In genomic region chr11:20364412-20364792, GRCh38 we compare ENCODE assay signal across 8 cellular contexts. TPM values are rescaled to one million over a fixed set of nuclear protein-coding genes. Genes with fewer than 3 reads are reported as not detected.
DNase-seq lines count a peak whose midpoint lies in the region; ATAC-seq, FAIRE-seq and TF ChIP-seq lines count a peak whose summit lies in the region.

No MANE protein-coding gene starts in this region.

- H3K9me3 ChIP-seq in NT2/D1 (ENCODE audit: insufficient read depth, low read length) = no peaks in the 10 kb centered on the region
- H3K9me3 ChIP-seq in endothelial cell of umbilical vein (replicated peaks; ENCODE audit: control insufficient read depth, insufficient read depth, low read length) = no peaks in the 10 kb centered on the region
- no peaks in the 10 kb centered on the region for H3K9me3 ChIP-seq in neutrophil

- CTCF ChIA-PET in endothelial cell of umbilical vein (lab: Charles Lee) = interaction anchor here (1.0 to 4.8 kb wide), 2 partner anchors 10 to 32 kb away, joined by 3 to 50 read pairs; no protein-coding TSS in a partner anchor

- H3K4me3 ChIP-seq in GM06990 (replicated peaks; ENCODE audit: low read depth, low read length) = peak overlapping the region; percentile 76
- H3K4me3 ChIP-seq in NT2/D1 (ENCODE audit: insufficient read length, low read depth) = peak overlapping the region; percentile 54
- H3K4me3 ChIP-seq in endothelial cell of umbilical vein (replicated peaks in 1 of 3; ENCODE audit: insufficient read depth in 1 of 3, low read depth in 1 of 3, low read length in 3 of 3) = peak overlapping the region in 2 of 3 experiments; percentile 12 to 66
- peak overlapping the region; percentile 78 to 100 for H3K4me3 ChIP-seq in neutrophil (ENCODE audit: low read depth in 1 of 2, low read length in 1 of 2)

- peak overlapping the region; percentile 10 for H2AFZ ChIP-seq in endothelial cell of umbilical vein (ENCODE audit: low read depth, low read length)

- no TSS peak for BruUV-seq in endothelial cell of umbilical vein (replicated peaks; lab: Mats Ljungman, UMichigan)

- H3K36me3 ChIP-seq in GM06990 (ENCODE audit: control insufficient read depth, insufficient read depth, low read length) = no peaks in the 10 kb centered on the region; the same call in 1 of the 2 replicates
- peaks cover 12% of the 10 kb centered on the region for H3K36me3 ChIP-seq in NT2/D1 (ENCODE audit: insufficient read depth, insufficient read length, low read length)
- peaks cover 0 to 4% of the 10 kb centered on the region in 2 experiments for H3K36me3 ChIP-seq in endothelial cell of umbilical vein (ENCODE audit: control insufficient read depth in 2 of 2, extremely low read depth in 1 of 2, insufficient read depth in 2 of 2, low read length in 2 of 2)
- peaks cover 26% of the 10 kb centered on the region for H3K36me3 ChIP-seq in neutrophil

- H3K4me2 ChIP-seq in endothelial cell of umbilical vein (ENCODE audit: insufficient read depth, low read length) = peak overlapping the region; percentile 6

- no peak for ATAC-seq in HG03175 (IDR thresholded peaks at IDR 0.05; ENCODE audit: unreplicated experiment)
- no peak for ATAC-seq in HG03045 (IDR thresholded peaks at IDR 0.05; ENCODE audit: unreplicated experiment)

- H3K27me3 ChIP-seq in GM06990 (replicated peaks; ENCODE audit: control insufficient read depth, insufficient read depth, low read length) = no peaks in the 10 kb centered on the region
- H3K27me3 ChIP-seq in NT2/D1 (ENCODE audit: insufficient read depth, insufficient read length) = peaks cover 13% of the 10 kb centered on the region
- no peaks in the 10 kb centered on the region for H3K27me3 ChIP-seq in endothelial cell of umbilical vein (ENCODE audit: control insufficient read depth in 2 of 2, insufficient read depth in 2 of 2, low read length in 2 of 2)
- H3K27me3 ChIP-seq in neutrophil = no peaks in the 10 kb centered on the region

- intact Hi-C loops in endothelial cell of umbilical vein (cut with micrococcal nuclease) = no loop called here

- H3K79me2 ChIP-seq in endothelial cell of umbilical vein (ENCODE audit: control insufficient read depth, insufficient read depth, low read length) = peaks cover 11% of the 10 kb centered on the region

- no peaks in the 10 kb centered on the region for H4K20me1 ChIP-seq in endothelial cell of umbilical vein (replicated peaks; ENCODE audit: control insufficient read depth, extremely low read depth, insufficient read depth, low read length)

- H3K4me1 ChIP-seq in NT2/D1 (ENCODE audit: insufficient read depth, insufficient read length) = no peaks in the 10 kb centered on the region
- H3K4me1 ChIP-seq in endothelial cell of umbilical vein (ENCODE audit: control insufficient read depth, extremely low read depth, insufficient read depth, low read length) = peaks cover 46% of the 10 kb centered on the region
- peaks cover 18 to 40% of the 10 kb centered on the region in 2 experiments for H3K4me1 ChIP-seq in neutrophil (ENCODE audit: control insufficient read depth in 1 of 2, insufficient read depth in 1 of 2, low read depth in 1 of 2, low read length in 1 of 2)

- dilution Hi-C loops in endothelial cell of umbilical vein (cut with MboI; ENCODE audit: extremely low pct_ligation_motif_present, low sequenced_read_pairs) = no loop called here

- no peaks in the 10 kb centered on the region for H3K9me1 ChIP-seq in endothelial cell of umbilical vein (replicated peaks; ENCODE audit: control insufficient read depth, extremely low read depth, insufficient read depth, low read length)

- DNase-seq in GM06990 (ENCODE audit: extremely low read depth, insufficient read length) (no peak), NT2/D1 (ENCODE audit: low read depth, low spot score) (no peak), endothelial cell of umbilical vein (ENCODE audit: low read depth, low spot score) (no peak), NCI-H524 treated with DMSO at 0.1 percent for 48 hours (lab: John Stamatoyannopoulos, UW) (no peak), OCI-M2 (lab: John Stamatoyannopoulos, UW; ENCODE audit: unreplicated experiment) (no peak)

- no peak for TF ChIP-seq POLR2A in endothelial cell of umbilical vein (IDR thresholded peaks at IDR 0.05; ENCODE audit: low read depth, low read length)

- H3K27ac ChIP-seq in endothelial cell of umbilical vein (ENCODE audit: insufficient read depth, low read depth, low read length) (peak overlapping the region; percentile 44), neutrophil (peak overlapping the region; percentile 95)

- POLR2A ChIA-PET in endothelial cell of umbilical vein (lab: Charles Lee) = no interaction called here

- TF ChIP-seq CTCF in GM06990 (IDR thresholded peaks at IDR 0.05; ENCODE audit: insufficient read depth, low read length, poor library complexity, severe bottlenecking) (no peak), endothelial cell of umbilical vein (IDR thresholded peaks at IDR 0.05; ENCODE audit: extremely low read depth in 1 of 2, insufficient read depth in 1 of 2, low read depth in 1 of 2, low read length in 2 of 2) (no peak), neutrophil (IDR thresholded peaks at IDR 0.05) (no peak)

- no peak for FAIRE-seq in endothelial cell of umbilical vein (lab: Jason Lieb, UNC)

- H3K9ac ChIP-seq in NT2/D1 (ENCODE audit: insufficient read length, low read depth) (peak overlapping the region; percentile 59), endothelial cell of umbilical vein (replicated peaks; ENCODE audit: extremely low read depth, insufficient read depth, low read length) (peak overlapping the region; percentile 75)

TF ChIP-seq in endothelial cell of umbilical vein, 7 proteins besides CTCF, POLR2A, EP300 and RAD21:
- TF ChIP-seq MYC (IDR thresholded peaks at IDR 0.05; ENCODE audit: low read depth, low read length) (no peak), JUN (IDR thresholded peaks at IDR 0.05; ENCODE audit: borderline replicate concordance, insufficient read depth, insufficient read length, low read depth) (no peak), POLR2AphosphoS5 (IDR thresholded peaks at IDR 0.05; ENCODE audit: insufficient read depth, low read depth, low read length) (no peak), GATA2 (IDR thresholded peaks at IDR 0.05; ENCODE audit: insufficient read depth, insufficient read length, low read depth, low read length) (no peak), EZH2 (IDR thresholded peaks at IDR 0.05; ENCODE audit: borderline replicate concordance, low read depth, low read length, severe bottlenecking) (no peak), MAX (IDR thresholded peaks at IDR 0.05; ENCODE audit: insufficient read depth, insufficient read length) (no peak), FOS (IDR thresholded peaks at IDR 0.05; ENCODE audit: borderline replicate concordance, insufficient read depth, low read length) (no peak)

RNA-seq across cellular contexts. Expression of gene HTATIP2, which starts 0.9 kb away (rescaled TPM):
- 54.4 and 57.6 TPM in 2 replicates for total RNA-seq in endothelial cell of umbilical vein
- polyA plus RNA-seq in endothelial cell of umbilical vein = 26.6 and 37.2 TPM in 2 replicates
- 49.2 and 52.9 TPM in 2 replicates for polyA plus RNA-seq in endothelial cell of umbilical vein (2011; cell fraction: cytosol; rRNA removed)
- polyA plus RNA-seq in endothelial cell of umbilical vein (2011; cell fraction: nucleus; rRNA removed) = 27.9 and 40.4 TPM in 2 replicates
- 84.4 and 87.3 TPM in 2 replicates for polyA plus RNA-seq in endothelial cell of umbilical vein (2012)
- 40.7 and 43.4 TPM in 2 replicates for polyA minus RNA-seq in endothelial cell of umbilical vein
- polyA minus RNA-seq in endothelial cell of umbilical vein (2011; cell fraction: cytosol; rRNA and poly(A)+ RNA removed) = 52.8 TPM
- polyA minus RNA-seq in endothelial cell of umbilical vein (2011; cell fraction: nucleus; rRNA and poly(A)+ RNA removed) = 12.0 and 14.2 TPM in 2 replicates

RNA-seq across cellular contexts. Expression of gene PRMT3, which starts 23.1 kb away (rescaled TPM):
- total RNA-seq in endothelial cell of umbilical vein = 13.3 and 15.2 TPM in 2 replicates
- polyA plus RNA-seq in endothelial cell of umbilical vein = 5.0 and 6.2 TPM in 2 replicates
- polyA plus RNA-seq in endothelial cell of umbilical vein (2011; cell fraction: cytosol; rRNA removed) = 8.1 and 8.3 TPM in 2 replicates
- polyA plus RNA-seq in endothelial cell of umbilical vein (2011; cell fraction: nucleus; rRNA removed) = 10.0 and 13.2 TPM in 2 replicates
- polyA plus RNA-seq in endothelial cell of umbilical vein (2012) = 13.1 and 18.2 TPM in 2 replicates
- polyA minus RNA-seq in endothelial cell of umbilical vein = 7.7 and 9.0 TPM in 2 replicates
- 30.2 TPM for polyA minus RNA-seq in endothelial cell of umbilical vein (2011; cell fraction: cytosol; rRNA and poly(A)+ RNA removed)
- polyA minus RNA-seq in endothelial cell of umbilical vein (2011; cell fraction: nucleus; rRNA and poly(A)+ RNA removed) = 16.5 and 16.9 TPM in 2 replicates

Comparison
In these comparisons a context has a peak if more than half of its experiments do, and no peak if none do; other contexts are left out.
1. H3K4me3 ChIP-seq: peak in every context shown above with its lines; median percentile 89 in neutrophil; 76 in GM06990; 54 in NT2/D1; 39 in endothelial cell of umbilical vein.